Comparison of ENCODE assay signal across 24 cellular contexts in genomic region chr17:18016426-18016825, GRCh38. TPM values are rescaled to one million over a fixed set of nuclear protein-coding genes. Genes with fewer than 3 reads are reported as not detected.
"Had no signal": no experiment of that assay in that cellular context is flagged by ENCODE, and none has a peak within 500 bp of the region (broad histone marks: within the 10 kb centered on the region; RNA-seq: fewer than 3 reads in every experiment).

No MANE protein-coding gene starts in this region.

- H3K9me3 Mint-ChIP-seq: activated B cell treated with CpG ODN at 0.5 μM for 24 hours; activated CD4-positive, alpha-beta memory T cell treated with anti-CD3 and anti-CD28 coated beads, Interleukin-2, amount 10 ng/mL, durations not matched to agents 7 days and 5 days; activated naive CD4-positive, alpha-beta T cell treated with anti-CD3 and anti-CD28 coated beads, Interleukin-2, amount 10 ng/mL, durations not matched to agents 7 days and 5 days; activated naive CD8-positive, alpha-beta T cell treated with anti-CD3 and anti-CD28 coated beads, Interleukin-2, amount 50 U/mL, for 24 hours had no signal

- DNase-seq: activated B cell treated with CpG ODN at 0.5 μM for 24 hours; activated CD4-positive, alpha-beta memory T cell treated with anti-CD3 and anti-CD28 coated beads, Interleukin-2, amount 10 ng/mL, durations not matched to agents 7 days and 5 days; activated CD4-positive, alpha-beta T cell treated with anti-CD3 and anti-CD28 coated beads for 4 hours; activated CD4-positive, CD25-positive, alpha-beta regulatory T cell treated with anti-CD3 and anti-CD28 coated beads, Interleukin-2, amount 50 U/mL, for 72 hours; activated CD8-positive, alpha-beta memory T cell treated with anti-CD3 and anti-CD28 coated beads for 24 hours; activated CD8-positive, alpha-beta memory T cell treated with anti-CD3 and anti-CD28 coated beads, Interleukin-2, amount 10 ng/mL, durations not matched to agents 7 days and 5 days; activated CD8-positive, alpha-beta memory T cell treated with anti-CD3 and anti-CD28 coated beads, Interleukin-2, amount 50 U/mL, for 48 hours; activated effector memory CD4-positive, alpha-beta T cell treated with Interleukin-2 at 50 U/mL for 16 hours; activated naive CD4-positive, alpha-beta T cell treated with anti-CD3 and anti-CD28 coated beads, Interleukin-2, amount 10 ng/mL, durations not matched to agents 7 days and 5 days; activated naive CD8-positive, alpha-beta T cell treated with anti-CD3 and anti-CD28 coated beads, Interleukin-2, amount 50 U/mL, for 24 hours; activated T-cell treated with anti-CD3 and anti-CD28 coated beads, Interleukin-2, amount 50 U/mL, for 48 hours; Kasumi-1; KG1; MG63; NCI-H1048; NCI-H1436 treated with DMSO at 0.1 percent for 48 hours; SIG-M5; SW 1271; T-helper 1 cell; T-helper 2 cell; T-helper 9 cell had no signal

- H3K4me3 Mint-ChIP-seq: activated B cell treated with CpG ODN at 0.5 μM for 24 hours; activated CD4-positive, alpha-beta memory T cell treated with anti-CD3 and anti-CD28 coated beads, Interleukin-2, amount 10 ng/mL, durations not matched to agents 7 days and 5 days; activated CD8-positive, alpha-beta memory T cell treated with anti-CD3 and anti-CD28 coated beads, Interleukin-2, amount 10 ng/mL, durations not matched to agents 7 days and 5 days; activated naive CD4-positive, alpha-beta T cell treated with anti-CD3 and anti-CD28 coated beads, Interleukin-2, amount 10 ng/mL, durations not matched to agents 7 days and 5 days; activated naive CD8-positive, alpha-beta T cell; activated naive CD8-positive, alpha-beta T cell treated with anti-CD3 and anti-CD28 coated beads, Interleukin-2, amount 50 U/mL, for 24 hours had no signal

- H3K27ac Mint-ChIP-seq: activated B cell treated with CpG ODN at 0.5 μM for 24 hours; activated CD4-positive, alpha-beta memory T cell treated with anti-CD3 and anti-CD28 coated beads, Interleukin-2, amount 10 ng/mL, durations not matched to agents 7 days and 5 days; activated CD8-positive, alpha-beta memory T cell treated with anti-CD3 and anti-CD28 coated beads, Interleukin-2, amount 10 ng/mL, durations not matched to agents 7 days and 5 days; activated naive CD4-positive, alpha-beta T cell treated with anti-CD3 and anti-CD28 coated beads, Interleukin-2, amount 10 ng/mL, durations not matched to agents 7 days and 5 days; activated naive CD8-positive, alpha-beta T cell; activated naive CD8-positive, alpha-beta T cell treated with anti-CD3 and anti-CD28 coated beads, Interleukin-2, amount 50 U/mL, for 24 hours had no signal

- H3K27ac ChIP-seq: VCaP had no signal

- H3K27me3 Mint-ChIP-seq: activated B cell treated with CpG ODN at 0.5 μM for 24 hours; activated CD4-positive, alpha-beta memory T cell treated with anti-CD3 and anti-CD28 coated beads, Interleukin-2, amount 10 ng/mL, durations not matched to agents 7 days and 5 days; activated CD8-positive, alpha-beta memory T cell treated with anti-CD3 and anti-CD28 coated beads, Interleukin-2, amount 10 ng/mL, durations not matched to agents 7 days and 5 days; activated naive CD4-positive, alpha-beta T cell treated with anti-CD3 and anti-CD28 coated beads, Interleukin-2, amount 10 ng/mL, durations not matched to agents 7 days and 5 days; activated naive CD8-positive, alpha-beta T cell; activated naive CD8-positive, alpha-beta T cell treated with anti-CD3 and anti-CD28 coated beads, Interleukin-2, amount 50 U/mL, for 24 hours had no signal

- H3K4me3 ChIP-seq: MG63 had no signal

- H3K4me1 Mint-ChIP-seq: activated B cell treated with CpG ODN at 0.5 μM for 24 hours; activated CD4-positive, alpha-beta memory T cell treated with anti-CD3 and anti-CD28 coated beads, Interleukin-2, amount 10 ng/mL, durations not matched to agents 7 days and 5 days; activated CD8-positive, alpha-beta memory T cell treated with anti-CD3 and anti-CD28 coated beads, Interleukin-2, amount 10 ng/mL, durations not matched to agents 7 days and 5 days; activated naive CD4-positive, alpha-beta T cell treated with anti-CD3 and anti-CD28 coated beads, Interleukin-2, amount 10 ng/mL, durations not matched to agents 7 days and 5 days; activated naive CD8-positive, alpha-beta T cell treated with anti-CD3 and anti-CD28 coated beads, Interleukin-2, amount 50 U/mL, for 24 hours had no signal

- H3K9me3 ChIP-seq: MG63 had no signal

- H3K27me3 ChIP-seq: MG63 had no signal

- ATAC-seq: activated CD8-positive, alpha-beta memory T cell treated with anti-CD3 and anti-CD28 coated beads, Interleukin-2, amount 10 ng/mL, durations not matched to agents 7 days and 5 days; activated naive CD8-positive, alpha-beta T cell treated with anti-CD3 and anti-CD28 coated beads, Interleukin-2, amount 50 U/mL, for 24 hours; Panc1 had no signal

- H3K36me3 ChIP-seq: MG63 had no signal

RNA-seq across cellular contexts. Expression of gene DRC3, which starts 43.8 kb away (rescaled TPM):
- total RNA-seq: activated B cell treated with CpG ODN at 0.5 μM for 24 hours; activated CD4-positive, alpha-beta memory T cell treated with anti-CD3 and anti-CD28 coated beads, Interleukin-2, amount 10 ng/mL, durations not matched to agents 7 days and 5 days; activated CD8-positive, alpha-beta memory T cell treated with anti-CD3 and anti-CD28 coated beads, Interleukin-2, amount 10 ng/mL, durations not matched to agents 7 days and 5 days had no signal
